3 cellular contexts compared by ENCODE assay signal in genomic region chr3:156332304-156332703, GRCh38.
A peak's percentile ranks its signal among the peaks of the same experiment; 100 is the strongest.
TF ChIP-seq lines count a peak whose summit lies in the region.

No MANE protein-coding gene starts in this region.

TF ChIP-seq in SK-N-SH treated with all-trans-retinoic acid at 6 μM for 48 hours, 23 proteins besides CTCF, POLR2A, EP300 and RAD21 (continued from another document):
- no peak for TF ChIP-seq POU6F1 (CRISPR knock-in tag; IDR thresholded peaks at IDR 0.05; ENCODE audit: borderline replicate concordance, low read depth)
- TF ChIP-seq OSR1 (CRISPR knock-in tag; IDR thresholded peaks at IDR 0.05) = no peak
- no peak for TF ChIP-seq GLIS3 (CRISPR knock-in tag; IDR thresholded peaks at IDR 0.05)

TF ChIP-seq in SK-N-SH, 30 proteins besides CTCF, POLR2A, EP300 and RAD21 (continued from another document):
- TF ChIP-seq USF2 (IDR thresholded peaks at IDR 0.05; ENCODE audit: borderline replicate concordance, low read depth, low read length) = no peak
- TF ChIP-seq TAF1 (IDR thresholded peaks at IDR 0.05; ENCODE audit: borderline replicate concordance, low read depth, low read length) = no peak

TF ChIP-seq in H1, 55 proteins besides CTCF, POLR2A, EP300 and RAD21 (continued from another document):
- TF ChIP-seq CHD7 (IDR thresholded peaks at IDR 0.05; ENCODE audit: insufficient replicate concordance, low read length) = peak; percentile 93
